9 cellular contexts compared by ENCODE assay signal in the genomic region with DNA sequence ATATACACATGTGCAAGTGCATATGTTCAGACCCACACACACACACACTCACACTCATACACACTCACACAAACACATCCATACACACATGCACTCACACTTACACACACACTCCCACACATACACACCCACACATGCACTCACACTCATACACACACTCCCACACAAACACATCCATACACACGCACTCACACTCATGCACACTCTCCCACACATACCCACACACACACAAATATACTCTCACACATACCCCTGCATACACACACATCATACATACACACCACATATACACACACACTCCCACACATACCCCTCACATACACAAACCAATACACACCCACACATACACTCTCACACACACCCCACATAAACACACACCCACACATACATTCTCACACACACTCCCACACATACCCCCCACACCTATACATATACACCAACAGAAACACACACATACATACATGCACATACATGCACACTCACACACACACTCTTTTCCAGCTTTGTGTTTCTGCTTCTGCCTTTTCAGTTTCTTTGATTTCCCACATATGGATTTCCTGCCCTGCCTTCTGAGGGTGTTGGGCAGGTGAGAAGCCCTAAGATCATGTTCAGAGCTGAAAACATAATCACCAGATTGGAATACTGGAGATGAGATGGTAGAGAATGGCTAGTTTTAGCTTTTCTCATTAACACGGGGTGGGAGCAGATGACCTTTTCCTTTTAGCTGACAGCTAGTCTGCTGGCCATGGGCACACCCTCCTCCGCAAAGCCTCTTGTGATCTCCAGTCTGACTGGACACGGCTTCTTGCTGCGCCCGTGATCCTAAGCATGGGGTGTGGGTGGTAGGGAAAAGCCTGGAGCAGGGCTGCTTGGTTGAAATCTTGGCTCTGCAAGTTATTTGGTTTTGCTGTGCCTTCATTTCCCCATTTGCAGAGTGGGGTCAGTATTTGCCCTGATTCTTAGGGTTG.
DNase-seq lines count a peak whose midpoint lies in the region; ATAC-seq and TF ChIP-seq lines count a peak whose summit lies in the region.
"Had no signal": no experiment of that assay in that cellular context is flagged by ENCODE, and none has a peak within 500 bp of the region (broad histone marks: within the 10 kb centered on the region; RNA-seq: fewer than 3 reads in every experiment).

No MANE protein-coding gene starts in this region.

- DNase-seq in heart right ventricle, result no peak
- no peak for DNase-seq in Right ventricle myocardium superior
- DNase-seq in activated T-cell treated with anti-CD3 and anti-CD28 coated beads, Interleukin-2, amount 50 U/mL, for 72 hours, result no peak
- DNase-seq in lower lobe of right lung, result peak; percentile 76
- no peak for DNase-seq in vagina (ENCODE audit: extremely low spot score in 2 of 2)
- no peak for DNase-seq in AG08395 (ENCODE audit: low spot score)
- no peak for DNase-seq in omental fat pad (ENCODE audit: low spot score)

- H3K36me3 Mint-ChIP-seq in activated T-cell treated with anti-CD3 and anti-CD28 coated beads, Interleukin-2, amount 50 U/mL, for 72 hours (ENCODE audit: insufficient read depth in 2 of 2), result no peaks in the 10 kb centered on the region

- H3K27me3 Mint-ChIP-seq in activated T-cell treated with anti-CD3 and anti-CD28 coated beads, Interleukin-2, amount 50 U/mL, for 72 hours (ENCODE audit: low read depth), result no peaks in the 10 kb centered on the region

- peaks cover 57% of the 10 kb centered on the region for H3K4me1 Mint-ChIP-seq in activated T-cell treated with anti-CD3 and anti-CD28 coated beads, Interleukin-2, amount 50 U/mL, for 72 hours (ENCODE audit: low read depth)

- H3K4me3 Mint-ChIP-seq in activated T-cell treated with anti-CD3 and anti-CD28 coated beads, Interleukin-2, amount 50 U/mL, for 72 hours, result peak overlapping the region; percentile 68 to 81

- H3K9me3 Mint-ChIP-seq in activated T-cell treated with anti-CD3 and anti-CD28 coated beads, Interleukin-2, amount 50 U/mL, for 72 hours, result no peaks in the 10 kb centered on the region
- H3K9me3 Mint-ChIP-seq: HFFc6 had no signal

- no peak for ATAC-seq in heart right ventricle
- no peak for ATAC-seq in Right ventricle myocardium superior (ENCODE audit: poor library complexity)
- peak in 1 of 2 donors; percentile 1 for ATAC-seq in activated T-cell treated with anti-CD3 and anti-CD28 coated beads, Interleukin-2, amount 50 U/mL, for 72 hours (replicated peaks in 1 of 2)
- ATAC-seq in lower lobe of right lung, result peak; percentile 34 to 47
- ATAC-seq in HG02588 (IDR thresholded peaks at IDR 0.05; ENCODE audit: unreplicated experiment), result no peak
- ATAC-seq in omental fat pad (ENCODE audit: low FRiP score), result no peak

- WGBS in heart right ventricle, 2 donors, result 81 to 88% methylated on average over 6 of the region's 6 CpGs

- H3K9me3 ChIP-seq in heart right ventricle (no peaks in the 10 kb centered on the region), lower lobe of right lung (no peaks in the 10 kb centered on the region), vagina (no peaks in the 10 kb centered on the region)

- H3K4me3 ChIP-seq in heart right ventricle, result no peak overlapping the region
- H3K4me3 ChIP-seq in lower lobe of right lung, result no peak overlapping the region
- H3K4me3 ChIP-seq in vagina, result no peak overlapping the region

- H3K4me1 ChIP-seq in heart right ventricle (peaks cover 30 to 81% (median 65%) of the 10 kb centered on the region in 9 donors), lower lobe of right lung (peaks cover 79% of the 10 kb centered on the region), vagina (peaks cover 72% of the 10 kb centered on the region)

- peak overlapping the region; percentile 94 for H3K27ac Mint-ChIP-seq in activated T-cell treated with anti-CD3 and anti-CD28 coated beads, Interleukin-2, amount 50 U/mL, for 72 hours

- TF ChIP-seq POLR2A in vagina (IDR thresholded peaks at IDR 0.05), result no peak

- no peaks in the 10 kb centered on the region for H3K36me3 ChIP-seq in heart right ventricle
- no peaks in the 10 kb centered on the region for H3K36me3 ChIP-seq in lower lobe of right lung
- H3K36me3 ChIP-seq in vagina, result no peaks in the 10 kb centered on the region

- intact Hi-C loops in heart right ventricle (cut with DNase I) (loop anchor here in 5 of 10 donors (5.0 to 10.0 kb wide), 4 partner anchors 184 to 286 kb away; a partner anchor contains a TSS), Right ventricle myocardium superior (cut with DNase I) (loop anchor here (10.0 kb wide), 1 partner anchor 286 kb away; no protein-coding TSS in a partner anchor), lower lobe of right lung (cut with DNase I) (no loop called here), vagina (cut with DNase I) (no loop called here)

- H3K27ac ChIP-seq in heart right ventricle, result peak overlapping the region in 8 of 10 donors; percentile 11 to 88 (median 74)
- H3K27ac ChIP-seq in lower lobe of right lung, result peak overlapping the region; percentile 73
- H3K27ac ChIP-seq in vagina, result peak overlapping the region; percentile 75

- TF ChIP-seq CTCF in heart right ventricle (IDR thresholded peaks at IDR 0.05), result no peak
- no peak for TF ChIP-seq CTCF in lower lobe of right lung (IDR thresholded peaks at IDR 0.05)
- no peak for TF ChIP-seq CTCF in vagina (IDR thresholded peaks at IDR 0.05)
- no peak for TF ChIP-seq CTCF in omental fat pad (IDR thresholded peaks at IDR 0.05)

- H3K27me3 ChIP-seq in heart right ventricle (no peaks in the 10 kb centered on the region), lower lobe of right lung (ENCODE audit: low read depth) (no peaks in the 10 kb centered on the region), vagina (no peaks in the 10 kb centered on the region)

Comparison
In these comparisons a context has a peak if more than half of its experiments do, and no peak if none do; other contexts are left out.
1. ATAC-seq: peak in lower lobe of right lung (2 of 2); none in heart right ventricle (0 of 8), Right ventricle myocardium superior (single experiment), HG02588 (single experiment) and omental fat pad (single experiment).
2. Peak in every context shown above with its lines, with median percentiles within 50 percentile points of each other: H3K27ac ChIP-seq.